2 cellular contexts compared by ENCODE assay signal in the genomic region with DNA sequence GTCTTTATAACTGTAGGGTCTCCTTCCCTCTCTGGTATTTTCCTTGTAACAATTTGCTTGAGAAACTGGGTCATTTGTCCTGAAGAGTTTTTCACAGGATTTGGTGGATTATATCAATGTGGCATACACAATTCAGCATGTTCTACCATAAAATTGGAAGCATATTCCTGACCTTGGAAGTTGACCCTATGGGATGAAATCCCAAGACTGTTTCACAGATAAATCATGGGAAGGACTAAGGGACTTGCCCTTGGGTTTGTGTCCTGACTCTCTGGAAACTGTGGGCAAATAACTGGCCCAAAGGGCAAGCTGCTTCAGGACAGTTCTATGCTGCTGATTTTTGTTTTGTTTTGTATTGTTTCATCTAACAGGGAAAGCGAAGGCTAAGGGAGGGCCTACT.
A peak's percentile ranks its signal among the peaks of the same experiment; 100 is the strongest.
TF ChIP-seq lines count a peak whose summit lies in the region.

No MANE protein-coding gene starts in this region.

TF ChIP-seq in liver, 16 proteins besides CTCF, POLR2A, EP300 and RAD21:
- peak; percentile 86 for TF ChIP-seq NR2F2 (IDR thresholded peaks at IDR 0.05)
- TF ChIP-seq YY1 (IDR thresholded peaks at IDR 0.05): no peak
- peak; percentile 18 for TF ChIP-seq SP1 (IDR thresholded peaks at IDR 0.05)
- TF ChIP-seq RXRA (IDR thresholded peaks at IDR 0.05): no peak
- TF ChIP-seq, protein P1, sequence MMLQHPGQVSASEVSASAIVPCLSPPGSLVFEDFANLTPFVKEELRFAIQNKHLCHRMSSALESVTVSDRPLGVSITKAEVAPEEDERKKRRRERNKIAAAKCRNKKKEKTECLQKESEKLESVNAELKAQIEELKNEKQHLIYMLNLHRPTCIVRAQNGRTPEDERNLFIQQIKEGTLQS (IDR thresholded peaks at IDR 0.05): no peak

TF ChIP-seq in HepG2, 621 proteins besides CTCF, POLR2A, EP300 and RAD21:
- TF ChIP-seq, protein P2, sequence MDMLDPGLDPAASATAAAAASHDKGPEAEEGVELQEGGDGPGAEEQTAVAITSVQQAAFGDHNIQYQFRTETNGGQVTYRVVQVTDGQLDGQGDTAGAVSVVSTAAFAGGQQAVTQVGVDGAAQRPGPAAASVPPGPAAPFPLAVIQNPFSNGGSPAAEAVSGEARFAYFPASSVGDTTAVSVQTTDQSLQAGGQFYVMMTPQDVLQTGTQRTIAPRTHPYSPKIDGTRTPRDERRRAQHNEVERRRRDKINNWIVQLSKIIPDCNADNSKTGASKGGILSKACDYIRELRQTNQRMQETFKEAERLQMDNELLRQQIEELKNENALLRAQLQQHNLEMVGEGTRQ (IDR thresholded peaks at IDR 0.05; ENCODE audit: low read depth, low read length): no peak
- TF ChIP-seq, protein P2 (CRISPR knock-in tag; IDR thresholded peaks at IDR 0.05; ENCODE audit: borderline replicate concordance): no peak
- TF ChIP-seq, protein P3, sequence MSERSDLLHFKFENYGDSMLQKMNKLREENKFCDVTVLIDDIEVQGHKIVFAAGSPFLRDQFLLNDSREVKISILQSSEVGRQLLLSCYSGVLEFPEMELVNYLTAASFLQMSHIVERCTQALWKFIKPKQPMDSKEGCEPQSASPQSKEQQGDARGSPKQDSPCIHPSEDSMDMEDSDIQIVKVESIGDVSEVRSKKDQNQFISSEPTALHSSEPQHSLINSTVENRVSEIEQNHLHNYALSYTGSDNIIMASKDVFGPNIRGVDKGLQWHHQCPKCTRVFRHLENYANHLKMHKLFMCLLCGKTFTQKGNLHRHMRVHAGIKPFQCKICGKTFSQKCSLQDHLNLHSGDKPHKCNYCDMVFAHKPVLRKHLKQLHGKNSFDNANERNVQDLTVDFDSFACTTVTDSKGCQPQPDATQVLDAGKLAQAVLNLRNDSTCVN (CRISPR knock-in tag; IDR thresholded peaks at IDR 0.05; ENCODE audit: borderline replicate concordance): no peak
- TF ChIP-seq, protein P4, sequence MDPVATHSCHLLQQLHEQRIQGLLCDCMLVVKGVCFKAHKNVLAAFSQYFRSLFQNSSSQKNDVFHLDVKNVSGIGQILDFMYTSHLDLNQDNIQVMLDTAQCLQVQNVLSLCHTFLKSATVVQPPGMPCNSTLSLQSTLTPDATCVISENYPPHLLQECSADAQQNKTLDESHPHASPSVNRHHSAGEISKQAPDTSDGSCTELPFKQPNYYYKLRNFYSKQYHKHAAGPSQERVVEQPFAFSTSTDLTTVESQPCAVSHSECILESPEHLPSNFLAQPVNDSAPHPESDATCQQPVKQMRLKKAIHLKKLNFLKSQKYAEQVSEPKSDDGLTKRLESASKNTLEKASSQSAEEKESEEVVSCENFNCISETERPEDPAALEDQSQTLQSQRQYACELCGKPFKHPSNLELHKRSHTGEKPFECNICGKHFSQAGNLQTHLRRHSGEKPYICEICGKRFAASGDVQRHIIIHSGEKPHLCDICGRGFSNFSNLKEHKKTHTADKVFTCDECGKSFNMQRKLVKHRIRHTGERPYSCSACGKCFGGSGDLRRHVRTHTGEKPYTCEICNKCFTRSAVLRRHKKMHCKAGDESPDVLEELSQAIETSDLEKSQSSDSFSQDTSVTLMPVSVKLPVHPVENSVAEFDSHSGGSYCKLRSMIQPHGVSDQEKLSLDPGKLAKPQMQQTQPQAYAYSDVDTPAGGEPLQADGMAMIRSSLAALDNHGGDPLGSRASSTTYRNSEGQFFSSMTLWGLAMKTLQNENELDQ (CRISPR knock-in tag; IDR thresholded peaks at IDR 0.05; ENCODE audit: borderline replicate concordance): no peak
- TF ChIP-seq SP5 (CRISPR knock-in tag; IDR thresholded peaks at IDR 0.05; ENCODE audit: borderline replicate concordance, low read depth) (no peak), ZNF326 (CRISPR knock-in tag; IDR thresholded peaks at IDR 0.05; ENCODE audit: borderline replicate concordance) (no peak), ATF1 (CRISPR knock-in tag; IDR thresholded peaks at IDR 0.05) (no peak), ZNF772 (CRISPR knock-in tag; IDR thresholded peaks at IDR 0.05) (no peak), SMARCE1 (IDR thresholded peaks at IDR 0.05; ENCODE audit: borderline replicate concordance) (no peak), ZNF616 (CRISPR knock-in tag; IDR thresholded peaks at IDR 0.05; ENCODE audit: low read depth) (no peak), NR1H2 (CRISPR knock-in tag; IDR thresholded peaks at IDR 0.05; ENCODE audit: borderline replicate concordance, low read depth) (no peak), ZNF678 (CRISPR knock-in tag; IDR thresholded peaks at IDR 0.05) (no peak), NR3C1 (CRISPR knock-in tag; IDR thresholded peaks at IDR 0.05) (no peak), ZBTB20 (CRISPR knock-in tag; IDR thresholded peaks at IDR 0.05; ENCODE audit: borderline replicate concordance, low read depth) (no peak)
- TF ChIP-seq, protein P5, sequence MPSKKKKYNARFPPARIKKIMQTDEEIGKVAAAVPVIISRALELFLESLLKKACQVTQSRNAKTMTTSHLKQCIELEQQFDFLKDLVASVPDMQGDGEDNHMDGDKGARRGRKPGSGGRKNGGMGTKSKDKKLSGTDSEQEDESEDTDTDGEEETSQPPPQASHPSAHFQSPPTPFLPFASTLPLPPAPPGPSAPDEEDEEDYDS (CRISPR knock-in tag; IDR thresholded peaks at IDR 0.05): no peak
- TF ChIP-seq, protein P6, sequence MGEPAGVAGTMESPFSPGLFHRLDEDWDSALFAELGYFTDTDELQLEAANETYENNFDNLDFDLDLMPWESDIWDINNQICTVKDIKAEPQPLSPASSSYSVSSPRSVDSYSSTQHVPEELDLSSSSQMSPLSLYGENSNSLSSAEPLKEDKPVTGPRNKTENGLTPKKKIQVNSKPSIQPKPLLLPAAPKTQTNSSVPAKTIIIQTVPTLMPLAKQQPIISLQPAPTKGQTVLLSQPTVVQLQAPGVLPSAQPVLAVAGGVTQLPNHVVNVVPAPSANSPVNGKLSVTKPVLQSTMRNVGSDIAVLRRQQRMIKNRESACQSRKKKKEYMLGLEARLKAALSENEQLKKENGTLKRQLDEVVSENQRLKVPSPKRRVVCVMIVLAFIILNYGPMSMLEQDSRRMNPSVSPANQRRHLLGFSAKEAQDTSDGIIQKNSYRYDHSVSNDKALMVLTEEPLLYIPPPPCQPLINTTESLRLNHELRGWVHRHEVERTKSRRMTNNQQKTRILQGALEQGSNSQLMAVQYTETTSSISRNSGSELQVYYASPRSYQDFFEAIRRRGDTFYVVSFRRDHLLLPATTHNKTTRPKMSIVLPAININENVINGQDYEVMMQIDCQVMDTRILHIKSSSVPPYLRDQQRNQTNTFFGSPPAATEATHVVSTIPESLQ (CRISPR knock-in tag; conservative IDR thresholded peaks at IDR 0.05): no peak
- TF ChIP-seq, protein P7, sequence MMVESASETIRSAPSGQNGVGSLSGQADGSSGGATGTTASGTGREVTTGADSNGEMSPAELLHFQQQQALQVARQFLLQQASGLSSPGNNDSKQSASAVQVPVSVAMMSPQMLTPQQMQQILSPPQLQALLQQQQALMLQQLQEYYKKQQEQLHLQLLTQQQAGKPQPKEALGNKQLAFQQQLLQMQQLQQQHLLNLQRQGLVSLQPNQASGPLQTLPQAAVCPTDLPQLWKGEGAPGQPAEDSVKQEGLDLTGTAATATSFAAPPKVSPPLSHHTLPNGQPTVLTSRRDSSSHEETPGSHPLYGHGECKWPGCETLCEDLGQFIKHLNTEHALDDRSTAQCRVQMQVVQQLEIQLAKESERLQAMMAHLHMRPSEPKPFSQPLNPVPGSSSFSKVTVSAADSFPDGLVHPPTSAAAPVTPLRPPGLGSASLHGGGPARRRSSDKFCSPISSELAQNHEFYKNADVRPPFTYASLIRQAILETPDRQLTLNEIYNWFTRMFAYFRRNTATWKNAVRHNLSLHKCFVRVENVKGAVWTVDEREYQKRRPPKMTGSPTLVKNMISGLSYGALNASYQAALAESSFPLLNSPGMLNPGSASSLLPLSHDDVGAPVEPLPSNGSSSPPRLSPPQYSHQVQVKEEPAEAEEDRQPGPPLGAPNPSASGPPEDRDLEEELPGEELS (CRISPR knock-in tag; IDR thresholded peaks at IDR 0.05): no peak
